Comparison of ENCODE assay signal across 10 cellular contexts in genomic region chr3:179027326-179027900, GRCh38. TPM values are rescaled to one million over a fixed set of nuclear protein-coding genes. Genes with fewer than 3 reads are reported as not detected.
DNase-seq lines count a peak whose midpoint lies in the region; ATAC-seq and TF ChIP-seq lines count a peak whose summit lies in the region.
"Had no signal": no experiment of that assay in that cellular context is flagged by ENCODE, and none has a peak within 500 bp of the region (broad histone marks: within the 10 kb centered on the region; RNA-seq: fewer than 3 reads in every experiment).

No MANE protein-coding gene starts in this region.

- no peak for TF ChIP-seq CTCF in left lung (IDR thresholded peaks at IDR 0.05)

- no peaks in the 10 kb centered on the region for H3K9me3 Mint-ChIP-seq in activated T-helper 17 cell treated with anti-CD3 and anti-CD28 coated beads, Interleukin-2, amount 50 U/mL, for 72 hours

- in situ Hi-C loops in GM23248 (cut with MboI): loop anchor here (25.0 kb wide), 1 partner anchor 535 kb away; the partner anchor contains the start of gene ACTL6A

- peak; percentile 35 for DNase-seq in GM23248
- DNase-seq in fibroblast of the conjunctiva (ENCODE audit: low read depth): peak; percentile 13
- DNase-seq in left lung: no peak
- no peak for DNase-seq in NCI-H510A (lab: John Stamatoyannopoulos, UW)
- no peak for DNase-seq in foreskin melanocyte
- no peak for DNase-seq in globus pallidus (ENCODE audit: low spot score)
- DNase-seq: left cardiac atrium, MG63 had no signal

- H3K27me3 Mint-ChIP-seq in activated T-helper 17 cell treated with anti-CD3 and anti-CD28 coated beads, Interleukin-2, amount 50 U/mL, for 72 hours: no peaks in the 10 kb centered on the region

- H3K4me3 ChIP-seq in ACC112 (ENCODE audit: low read depth, low read length) (peak overlapping the region; percentile 31), GM23248 (no peak overlapping the region), left lung (no peak overlapping the region)
- H3K4me3 ChIP-seq: MG63 had no signal

- peak overlapping the region; percentile 7 for H3K4me3 Mint-ChIP-seq in activated T-helper 17 cell treated with anti-CD3 and anti-CD28 coated beads, Interleukin-2, amount 50 U/mL, for 72 hours

- no peaks in the 10 kb centered on the region for H3K4me1 Mint-ChIP-seq in activated T-helper 17 cell treated with anti-CD3 and anti-CD28 coated beads, Interleukin-2, amount 50 U/mL, for 72 hours

- H3K27ac Mint-ChIP-seq in activated T-helper 17 cell treated with anti-CD3 and anti-CD28 coated beads, Interleukin-2, amount 50 U/mL, for 72 hours: peak overlapping the region; percentile 42

- H3K4me1 ChIP-seq in ACC112 (ENCODE audit: control insufficient read depth, insufficient read depth, low read length, unreplicated experiment) (peaks cover 23% of the 10 kb centered on the region), GM23248 (ENCODE audit: insufficient read depth) (peaks cover 21% of the 10 kb centered on the region), left lung (no peaks in the 10 kb centered on the region)

- H3K9me3 ChIP-seq in GM23248 (ENCODE audit: low read depth) (no peaks in the 10 kb centered on the region), left lung (no peaks in the 10 kb centered on the region)
- H3K9me3 ChIP-seq: MG63 had no signal

- ATAC-seq in activated T-helper 17 cell treated with anti-CD3 and anti-CD28 coated beads, Interleukin-2, amount 50 U/mL, for 72 hours (replicated peaks): no peak
- no peak for ATAC-seq in left lung

- peak overlapping the region; percentile 13 for H3K4me2 ChIP-seq in GM23248 (ENCODE audit: unreplicated experiment)

- peaks cover 9% of the 10 kb centered on the region; the same call in 1 of the 2 replicates for H3F3A ChIP-seq in GM23248 (ENCODE audit: insufficient read depth)

- H3K27ac ChIP-seq in ACC112 (ENCODE audit: low read depth, low read length) (peak overlapping the region; percentile 97), GM23248 (peak overlapping the region; percentile 65), left lung (no peak overlapping the region)

- H3K79me2 ChIP-seq in ACC112 (ENCODE audit: control insufficient read depth, insufficient read depth, low read length, unreplicated experiment) (no peaks in the 10 kb centered on the region), GM23248 (ENCODE audit: insufficient read depth) (peaks cover 68% of the 10 kb centered on the region)

- 79 to 84% methylated on average over 7 of the region's 7 CpGs for WGBS in GM23248 (ENCODE audit: low coverage in 1 of 2, low lambda C conversion rate in 2 of 2, missing lambda C conversion rate in 2 of 2), 2 experiments

- H3K36me3 Mint-ChIP-seq in activated T-helper 17 cell treated with anti-CD3 and anti-CD28 coated beads, Interleukin-2, amount 50 U/mL, for 72 hours (ENCODE audit: low read depth): peaks cover 26% of the 10 kb centered on the region

- no peaks in the 10 kb centered on the region for H3K9me2 ChIP-seq in GM23248 (ENCODE audit: insufficient read depth)

- intact Hi-C loops in left lung (cut with DNase I): loop anchor here in 1 of 2 donors (10.0 kb wide), 1 partner anchor 57 kb away; no protein-coding TSS in a partner anchor

- no peaks in the 10 kb centered on the region for H3K27me3 ChIP-seq in ACC112 (ENCODE audit: insufficient read depth, low read length)
- H3K27me3 ChIP-seq in GM23248 (replicated peaks; ENCODE audit: insufficient read depth): no peaks in the 10 kb centered on the region
- H3K27me3 ChIP-seq in left lung: no peaks in the 10 kb centered on the region
- H3K27me3 ChIP-seq: MG63 had no signal

- H3K36me3 ChIP-seq in ACC112 (ENCODE audit: insufficient read depth, low read length): peaks cover 9% of the 10 kb centered on the region
- H3K36me3 ChIP-seq in GM23248 (ENCODE audit: low read depth): peaks cover 17% of the 10 kb centered on the region; the same call in 1 of the 2 replicates
- peaks cover 0 to 16% of the 10 kb centered on the region in 2 donors for H3K36me3 ChIP-seq in left lung
- H3K36me3 ChIP-seq: MG63 had no signal

- H4K20me1 ChIP-seq in GM23248 (ENCODE audit: insufficient read depth): no peaks in the 10 kb centered on the region

- H3K9ac ChIP-seq in GM23248: no peak overlapping the region

- H2AFZ ChIP-seq in ACC112 (ENCODE audit: low read length, unreplicated experiment): peak overlapping the region; percentile 17
- no peak overlapping the region for H2AFZ ChIP-seq in GM23248

RNA-seq across cellular contexts. Expression of gene ZMAT3, which starts 44.2 kb away (rescaled TPM):
- total RNA-seq in GM23248 (2014; rRNA removed; shearing (Covaris generic)): 23.6 and 24.8 TPM in 2 replicates
- polyA plus RNA-seq in GM23248 (2016; fragmentation: Nextera tagmentation; extraction: Ambion mirVana): 37.8 and 40.1 TPM in 2 replicates
- total RNA-seq in activated T-helper 17 cell treated with anti-CD3 and anti-CD28 coated beads, Interleukin-2, amount 50 U/mL, for 72 hours: 10 to 100 TPM; 20.4 to 25.3 TPM
- total RNA-seq in left lung: 10 to 100 TPM; 14.3 to 42.0 TPM

Comparison
In these comparisons a context has a peak if more than half of its experiments do, and no peak if none do; other contexts are left out.
1. H3K27ac ChIP-seq: peak in ACC112 (single experiment) and GM23248 (single experiment); none in left lung (0 of 2).
2. DNase-seq: peak in GM23248 (single experiment) and fibroblast of the conjunctiva (single experiment); none in left lung (0 of 2), NCI-H510A (single experiment), foreskin melanocyte (single experiment) and globus pallidus (single experiment).